Comparison of ENCODE assay signal across 9 cellular contexts in genomic region chr17:67491009-67491677, GRCh38.
DNase-seq lines count a peak whose midpoint lies in the region; ATAC-seq and TF ChIP-seq lines count a peak whose summit lies in the region.
"Had no signal": no experiment of that assay in that cellular context is flagged by ENCODE, and none has a peak within 500 bp of the region (broad histone marks: within the 10 kb centered on the region; RNA-seq: fewer than 3 reads in every experiment).

No MANE protein-coding gene starts in this region.

- POLR2A ChIA-PET in HEK293 (lab: Yijun Ruan, JAX), result no interaction called here

- no peak overlapping the region for H3K27ac ChIP-seq in HEK293 (ENCODE audit: extremely low read depth, low read depth, low read length)
- H3K27ac ChIP-seq in esophagus squamous epithelium, result peak overlapping the region; percentile 21 to 68 (median 62)
- H3K27ac ChIP-seq in muscle layer of duodenum (ENCODE audit: low read length), result peak overlapping the region; percentile 12
- H3K27ac ChIP-seq: SK-N-MC had no signal

- no peak for ATAC-seq in GM21390 (IDR thresholded peaks at IDR 0.05; ENCODE audit: unreplicated experiment)
- no peak for ATAC-seq in GM19351 (IDR thresholded peaks at IDR 0.05; ENCODE audit: unreplicated experiment)

- CTCF ChIA-PET in HEK293 (lab: Yijun Ruan, JAX), result interaction anchor here (0.8 to 1.2 kb wide), 2 partner anchors 10 to 113 kb away, joined by 3 to 6 read pairs; no protein-coding TSS in a partner anchor

- no peaks in the 10 kb centered on the region for H3K27me3 ChIP-seq in esophagus squamous epithelium
- no peaks in the 10 kb centered on the region for H3K27me3 ChIP-seq in muscle layer of duodenum (ENCODE audit: low read depth, low read length)

- H3K4me3 ChIP-seq in HEK293 (ENCODE audit: low read depth, low read length) (no peak overlapping the region), esophagus squamous epithelium (peak overlapping the region in 2 of 4 donors; percentile 0 to 31), muscle layer of duodenum (ENCODE audit: low read depth in 1 of 2, low read length in 2 of 2) (peak overlapping the region; percentile 19 to 44)

- peak in 1 of 4 donors; percentile 24 for TF ChIP-seq POLR2A in esophagus squamous epithelium (IDR thresholded peaks at IDR 0.05)

- H3K36me3 ChIP-seq in HEK293 (ENCODE audit: control insufficient read depth in 2 of 2, insufficient read depth in 1 of 2, low read length in 2 of 2), result no peaks in the 10 kb centered on the region
- no peaks in the 10 kb centered on the region for H3K36me3 ChIP-seq in esophagus squamous epithelium
- no peaks in the 10 kb centered on the region for H3K36me3 ChIP-seq in muscle layer of duodenum (ENCODE audit: control insufficient read depth in 1 of 2, insufficient read depth in 2 of 2, low read length in 2 of 2)

- intact Hi-C loops in esophagus squamous epithelium (cut with DNase I), result no loop called here

- WGBS in esophagus squamous epithelium, 2 donors, result 61 to 63% methylated on average over 3 to 9 of the region's 18 CpGs

- peak; percentile 90 to 91 for DNase-seq in SHP77 (lab: John Stamatoyannopoulos, UW)
- DNase-seq in esophagus squamous epithelium (lab: John Stamatoyannopoulos, UW), result no peak
- DNase-seq in OCI-M1 (lab: John Stamatoyannopoulos, UW), result no peak
- DNase-seq in NCI-H1048 (lab: John Stamatoyannopoulos, UW), result no peak

- no peak for TF ChIP-seq CTCF in HEK293 (tag by site-specific recombination; IDR thresholded peaks at IDR 0.05)
- TF ChIP-seq CTCF in esophagus squamous epithelium (IDR thresholded peaks at IDR 0.05), result no peak

- peaks cover 24% of the 10 kb centered on the region for H3K4me1 ChIP-seq in HEK293 (ENCODE audit: control insufficient read depth, insufficient read depth, low read length)
- H3K4me1 ChIP-seq in esophagus squamous epithelium, result peaks cover 4 to 55% (median 14%) of the 10 kb centered on the region in 3 donors
- peaks cover 0 to 8% of the 10 kb centered on the region in 2 donors for H3K4me1 ChIP-seq in muscle layer of duodenum (ENCODE audit: control insufficient read depth in 1 of 2, insufficient read depth in 2 of 2, low read length in 2 of 2)

- H3K9me3 ChIP-seq in HEK293 (ENCODE audit: control insufficient read depth, insufficient read depth, low read depth, low read length), result no peaks in the 10 kb centered on the region
- H3K9me3 ChIP-seq in esophagus squamous epithelium, result no peaks in the 10 kb centered on the region
- H3K9me3 ChIP-seq in muscle layer of duodenum (ENCODE audit: control insufficient read depth in 1 of 2, low read length in 2 of 2), result no peaks in the 10 kb centered on the region

TF ChIP-seq in HEK293, 187 proteins besides CTCF, POLR2A, EP300 and RAD21 (continues in another document):
- TF ChIP-seq OSR2 (tag by site-specific recombination; IDR thresholded peaks at IDR 0.05) (peak; percentile 36; the same call in 1 of the 2 replicates), ZSCAN30 (tag by site-specific recombination; IDR thresholded peaks at IDR 0.05) (0 out of 2 replicates have a peak, but pooled peaks have one; percentile 75), KLF17 (tag by site-specific recombination; IDR thresholded peaks at IDR 0.05) (no peak; the same call in 1 of the 2 replicates), GLIS2 (tag by site-specific recombination; IDR thresholded peaks at IDR 0.05) (peak; percentile 59), ZNF561 (tag by site-specific recombination; IDR thresholded peaks at IDR 0.05; ENCODE audit: borderline replicate concordance) (no peak), WT1 (tag by site-specific recombination; IDR thresholded peaks at IDR 0.05) (0 out of 2 replicates have a peak, but pooled peaks have one; percentile 13), ZNF639 (tag by site-specific recombination; IDR thresholded peaks at IDR 0.05) (0 out of 2 replicates have a peak, but pooled peaks have one; percentile 29), SP3 (tag by site-specific recombination; IDR thresholded peaks at IDR 0.05) (peak; percentile 50; the same call in 1 of the 2 replicates), ATF2 (tag by site-specific recombination; IDR thresholded peaks at IDR 0.05; ENCODE audit: low read depth) (0 out of 2 replicates have a peak, but pooled peaks have one; percentile 7), SP7 (tag by site-specific recombination; IDR thresholded peaks at IDR 0.05) (peak; percentile 83), ZSCAN4 (tag by site-specific recombination; IDR thresholded peaks at IDR 0.05) (no peak), HOXC10 (CRISPR knock-in tag; IDR thresholded peaks at IDR 0.05) (no peak), ZNF335 (tag by site-specific recombination; conservative IDR thresholded peaks at IDR 0.05) (peak; percentile 16; the same call in 1 of the 2 replicates), ZNF324 (tag by site-specific recombination; IDR thresholded peaks at IDR 0.05) (0 out of 2 replicates have a peak, but pooled peaks have one; percentile 61), ZNF24 (tag by site-specific recombination; IDR thresholded peaks at IDR 0.05) (peak; percentile 81), ZNF785 (tag by site-specific recombination; IDR thresholded peaks at IDR 0.05) (no peak), ZBTB21 (tag by site-specific recombination; IDR thresholded peaks at IDR 0.05) (peak; percentile 78), HIC1 (tag by site-specific recombination; IDR thresholded peaks at IDR 0.05) (peak; percentile 91), ZFP69B (tag by site-specific recombination; IDR thresholded peaks at IDR 0.05) (peak; percentile 58)

Comparison
In these comparisons a context has a peak if more than half of its experiments do, and no peak if none do; other contexts are left out.
1. DNase-seq: peak in SHP77 (2 of 2); none in esophagus squamous epithelium (single experiment), OCI-M1 (single experiment) and NCI-H1048 (single experiment).